ENCODE assay signal across 3 cellular contexts in genomic region chr18:57440331-57441101, GRCh38.
TF ChIP-seq lines count a peak whose summit lies in the region.

No MANE protein-coding gene starts in this region.

TF ChIP-seq in liver, 16 proteins besides CTCF, POLR2A, EP300 and RAD21:
- TF ChIP-seq FOXA2 (IDR thresholded peaks at IDR 0.05) (no peak), EGR1 (IDR thresholded peaks at IDR 0.05; ENCODE audit: low read depth in 2 of 2) (no peak), RXRA (IDR thresholded peaks at IDR 0.05) (no peak), JUND (IDR thresholded peaks at IDR 0.05) (no peak), YY1 (IDR thresholded peaks at IDR 0.05) (no peak), GABPA (IDR thresholded peaks at IDR 0.05 in 1 of 2, conservative IDR thresholded peaks at IDR 0.05 in 1 of 2) (no peak), SP1 (IDR thresholded peaks at IDR 0.05) (no peak), ZBTB33 (IDR thresholded peaks at IDR 0.05) (no peak), REST (IDR thresholded peaks at IDR 0.05) (no peak), HNF4G (IDR thresholded peaks at IDR 0.05) (no peak), ATF3 (IDR thresholded peaks at IDR 0.05) (no peak), MAX (IDR thresholded peaks at IDR 0.05) (no peak), HNF4A (conservative IDR thresholded peaks at IDR 0.05) (no peak), TAF1 (conservative IDR thresholded peaks at IDR 0.05) (no peak), FOXA1 (IDR thresholded peaks at IDR 0.05) (no peak), NR2F2 (IDR thresholded peaks at IDR 0.05) (no peak)

TF ChIP-seq in HepG2, 621 proteins besides CTCF, POLR2A, EP300 and RAD21:
- no peak for TF ChIP-seq ZNF33A (CRISPR knock-in tag; IDR thresholded peaks at IDR 0.05; ENCODE audit: borderline replicate concordance)
- TF ChIP-seq RFX3 (CRISPR knock-in tag; IDR thresholded peaks at IDR 0.05) = no peak
- no peak for TF ChIP-seq ZNF792 (CRISPR knock-in tag; IDR thresholded peaks at IDR 0.05)
- no peak for TF ChIP-seq NAIF1 (CRISPR knock-in tag; IDR thresholded peaks at IDR 0.05; ENCODE audit: borderline replicate concordance)
- no peak for TF ChIP-seq LBX2 (CRISPR knock-in tag; IDR thresholded peaks at IDR 0.05; ENCODE audit: borderline replicate concordance)
- TF ChIP-seq ZNF770 (CRISPR knock-in tag; IDR thresholded peaks at IDR 0.05) = no peak
- TF ChIP-seq ZNF512 (CRISPR knock-in tag; IDR thresholded peaks at IDR 0.05) = no peak
- TF ChIP-seq FOXA3 (CRISPR knock-in tag; IDR thresholded peaks at IDR 0.05) = no peak
- no peak for TF ChIP-seq ZNF160 (CRISPR knock-in tag; IDR thresholded peaks at IDR 0.05)
- no peak for TF ChIP-seq ZNF574 (CRISPR knock-in tag; IDR thresholded peaks at IDR 0.05)
- TF ChIP-seq ZNF782 (CRISPR knock-in tag; IDR thresholded peaks at IDR 0.05; ENCODE audit: borderline replicate concordance) = no peak
- TF ChIP-seq HMGA1 (CRISPR knock-in tag; conservative IDR thresholded peaks at IDR 0.05) = no peak
- TF ChIP-seq ATF2 (CRISPR knock-in tag; IDR thresholded peaks at IDR 0.05) = no peak

TF ChIP-seq in GM12878, 131 proteins besides CTCF, POLR2A, EP300 and RAD21:
- TF ChIP-seq CHD4 (IDR thresholded peaks at IDR 0.05) (no peak), TBL1XR1 (IDR thresholded peaks at IDR 0.05; ENCODE audit: low read depth, low read length) (no peak), PRDM15 (CRISPR knock-in tag; IDR thresholded peaks at IDR 0.05) (no peak), EED (IDR thresholded peaks at IDR 0.05; ENCODE audit: low read depth) (no peak), SPI1 (IDR thresholded peaks at IDR 0.05; ENCODE audit: borderline replicate concordance, insufficient read depth, low read depth, low read length) (no peak), HCFC1 (IDR thresholded peaks at IDR 0.05; ENCODE audit: low read length) (no peak), SREBF1 (IDR thresholded peaks at IDR 0.05; ENCODE audit: low read length) (no peak), MTA2 (IDR thresholded peaks at IDR 0.05; ENCODE audit: low read depth) (no peak)
TF ChIP-seq in GM12878: peak in this region for 0.
